In genomic region chr5:42886612-42887011, GRCh38 we compare ENCODE assay signal across 15 cellular contexts.
A peak's percentile ranks its signal among the peaks of the same experiment; 100 is the strongest.
DNase-seq lines count a peak whose midpoint lies in the region; ATAC-seq and TF ChIP-seq lines count a peak whose summit lies in the region.
"Had no signal": no experiment of that assay in that cellular context is flagged by ENCODE, and none has a peak within 500 bp of the region (broad histone marks: within the 10 kb centered on the region; RNA-seq: fewer than 3 reads in every experiment).

No MANE protein-coding gene starts in this region.

- no peak overlapping the region for H3K18ac ChIP-seq in trophoblast cell (ENCODE audit: low read length)

- H2BK5ac ChIP-seq in trophoblast cell (ENCODE audit: low read depth, low read length, poor library complexity): no peak overlapping the region

- no peak overlapping the region for H4K91ac ChIP-seq in trophoblast cell (ENCODE audit: low read depth, low read length)

- no peaks in the 10 kb centered on the region for H3K9me2 ChIP-seq in MM.1S (replicated peaks; ENCODE audit: insufficient read depth, low read length)

- H3K14ac ChIP-seq in trophoblast cell (ENCODE audit: low read length): no peak overlapping the region

- H3K79me2 ChIP-seq in MM.1S (ENCODE audit: low read length) (no peaks in the 10 kb centered on the region), trophoblast cell (ENCODE audit: control insufficient read depth, insufficient read depth, low read length, poor library complexity) (no peaks in the 10 kb centered on the region)

- 0 out of 2 replicates have a peak overlapping the region, but pooled peaks have one; percentile 6 for H2AFZ ChIP-seq in MM.1S (ENCODE audit: low read length)
- no peak overlapping the region for H2AFZ ChIP-seq in trophoblast cell (ENCODE audit: insufficient read depth, low read length, poor library complexity)

- no peaks in the 10 kb centered on the region for H3F3A ChIP-seq in MM.1S (ENCODE audit: insufficient read depth, low read length)

- no peak for ATAC-seq in GM18502 (IDR thresholded peaks at IDR 0.05; ENCODE audit: poor library complexity, unreplicated experiment)
- ATAC-seq: CD8-positive, alpha-beta T cell had no signal

- no peaks in the 10 kb centered on the region for H4K20me1 ChIP-seq in MM.1S (ENCODE audit: insufficient read depth, low read length)

- H3K4me3 ChIP-seq in MM.1S (ENCODE audit: low read length) (no peak overlapping the region), choroid plexus epithelial cell (ENCODE audit: low read depth, low read length) (no peak overlapping the region), trophoblast cell (ENCODE audit: low read depth, low read length) (no peak overlapping the region)
- H3K4me3 ChIP-seq: SJSA1 had no signal

- H4K8ac ChIP-seq in trophoblast cell (ENCODE audit: low read depth, low read length): no peak overlapping the region

- H3K9ac ChIP-seq in MM.1S (ENCODE audit: low read length) (no peak overlapping the region), trophoblast cell (ENCODE audit: low read length) (no peak overlapping the region)

- no peak overlapping the region for H4K12ac ChIP-seq in trophoblast cell (ENCODE audit: low read depth, low read length)

- H3K79me1 ChIP-seq in trophoblast cell (ENCODE audit: low read length): peaks cover 6% of the 10 kb centered on the region

- no peak overlapping the region for H3K23ac ChIP-seq in trophoblast cell (ENCODE audit: low read length)

- DNase-seq in DMS53 (lab: John Stamatoyannopoulos, UW): peak; percentile 50
- peak; percentile 21 for DNase-seq in MM.1S
- peak; percentile 15 for DNase-seq in choroid plexus epithelial cell (ENCODE audit: low read depth)
- peak in 1 of 2 donors; percentile 3 for DNase-seq in trophoblast cell
- DNase-seq in activated CD4-positive, alpha-beta T cell treated with anti-CD3 and anti-CD28 coated beads for 1 hour: no peak
- DNase-seq in GM19238 (ENCODE audit: insufficient read length, low spot score): no peak
- DNase-seq: CD8-positive, alpha-beta T cell; DMS 273 treated with DMSO at 0.1 percent for 48 hours; GOT3; NCI-H446; NCI-H82; SW 1271 had no signal

- no peak overlapping the region for H3K27ac ChIP-seq in MM.1S (ENCODE audit: low read length)
- H3K27ac ChIP-seq in trophoblast cell (ENCODE audit: low read depth, low read length): peak overlapping the region; percentile 46
- H3K27ac ChIP-seq: RWPE1, SJSA1 had no signal

- no peak overlapping the region for H2BK120ac ChIP-seq in trophoblast cell (ENCODE audit: insufficient read depth, low read length, poor library complexity)

- TF ChIP-seq CTCF in MM.1S (IDR thresholded peaks at IDR 0.05; ENCODE audit: low read length): no peak
- TF ChIP-seq CTCF in choroid plexus epithelial cell (conservative IDR thresholded peaks at IDR 0.05; ENCODE audit: low read depth, low read length): no peak

- no peaks in the 10 kb centered on the region for H3K27me3 ChIP-seq in MM.1S (replicated peaks; ENCODE audit: insufficient read depth, low read length)
- no peaks in the 10 kb centered on the region for H3K27me3 ChIP-seq in trophoblast cell (ENCODE audit: insufficient read depth, low read length)
- H3K27me3 ChIP-seq: SJSA1 had no signal

- H2AK5ac ChIP-seq in trophoblast cell (ENCODE audit: low read length): no peak overlapping the region

- no peaks in the 10 kb centered on the region for H3K36me3 ChIP-seq in MM.1S (replicated peaks; ENCODE audit: insufficient read depth, low read length)
- no peaks in the 10 kb centered on the region for H3K36me3 ChIP-seq in trophoblast cell (ENCODE audit: control insufficient read depth in 1 of 2, insufficient read depth in 2 of 2, low read length in 2 of 2)
- H3K36me3 ChIP-seq: SJSA1 had no signal

- peaks cover 6% of the 10 kb centered on the region for H3K4me1 ChIP-seq in MM.1S (ENCODE audit: low read length)
- H3K4me1 ChIP-seq in trophoblast cell (ENCODE audit: control insufficient read depth in 1 of 2, insufficient read depth in 2 of 2, low read length in 2 of 2): peaks cover 3 to 4% of the 10 kb centered on the region in 2 experiments
- H3K4me1 ChIP-seq: SJSA1 had no signal

- H3K9me3 ChIP-seq in MM.1S (replicated peaks; ENCODE audit: insufficient read depth, low read length) (no peaks in the 10 kb centered on the region), trophoblast cell (ENCODE audit: insufficient read depth, low read depth, low read length) (no peaks in the 10 kb centered on the region)
- H3K9me3 ChIP-seq: SJSA1 had no signal

- H2BK12ac ChIP-seq in trophoblast cell (ENCODE audit: low read length): no peak overlapping the region

- WGBS in trophoblast cell (ENCODE audit: extremely low coverage, insufficient coverage, insufficient read length): no CpG with 5 or more reads among the region's 1 CpG

- H3K4ac ChIP-seq in trophoblast cell (ENCODE audit: low read depth, low read length): no peak overlapping the region

- no peak overlapping the region for H3K4me2 ChIP-seq in MM.1S (ENCODE audit: low read depth, low read length)
- H3K4me2 ChIP-seq in trophoblast cell (ENCODE audit: low read length): no peak overlapping the region

Comparison
In these comparisons a context has a peak if more than half of its experiments do, and no peak if none do; other contexts are left out.
1. DNase-seq: peak in DMS53 (single experiment), MM.1S (single experiment) and choroid plexus epithelial cell (single experiment); none in activated CD4-positive, alpha-beta T cell treated with anti-CD3 and anti-CD28 coated beads for 1 hour (single experiment) and GM19238 (single experiment).